ENCODE assay signal across 29 cellular contexts in the genomic region with DNA sequence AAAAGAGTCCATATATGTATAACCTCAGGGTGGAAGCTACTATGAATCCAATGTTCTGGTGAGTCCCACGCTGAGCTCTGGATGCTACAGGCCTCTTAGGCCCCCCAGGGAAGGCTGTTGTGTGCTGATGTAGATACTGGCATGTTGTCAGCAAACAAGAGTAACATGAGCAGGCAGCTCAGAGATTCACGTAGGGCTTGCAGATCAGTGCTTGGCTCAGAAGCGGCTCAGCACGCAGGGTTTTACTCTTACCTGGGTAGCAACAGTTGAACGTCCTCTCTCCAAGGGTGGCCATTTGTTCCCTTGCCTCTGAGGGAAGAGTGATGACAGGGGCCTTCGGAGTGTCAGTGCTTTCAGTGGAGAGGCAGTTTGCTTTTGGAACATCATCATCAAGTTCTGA.
"Had no signal": no experiment of that assay in that cellular context is flagged by ENCODE, and none has a peak within 500 bp of the region (broad histone marks: within the 10 kb centered on the region; RNA-seq: fewer than 3 reads in every experiment).

No MANE protein-coding gene starts in this region.

- FAIRE-seq: urothelium cell line had no signal

- H3K27me3 ChIP-seq: suprapubic skin, testis, thyroid gland, tibial artery, tibial nerve, transverse colon, upper lobe of left lung, upper lobe of right lung, uterus, vagina had no signal

- H3K27ac Mint-ChIP-seq: stimulated activated effector memory CD8-positive, alpha-beta T cell treated with anti-CD3 and anti-CD28 coated beads, Interleukin-12 subunit alpha, Interleukin-12 subunit beta, amount 100 ng/mL, for 72 hours; stimulated activated memory B cell treated with anti-CD40 and anti-IgM and Interleukin-4, amounts not matched to agents 10 μg/mL and 1 μg/mL and 100 μg/mL, for 72 hours; stimulated activated naive B cell treated with anti-CD40 and anti-IgM and Interleukin-4, amounts not matched to agents 10 μg/mL and 1 μg/mL and 100 μg/mL, for 72 hours; stimulated activated naive CD8-positive, alpha-beta T cell treated with anti-CD3 and anti-CD28 coated beads, Interleukin-15, amount 100 ng/mL, for 72 hours; stimulated activated naive CD8-positive, alpha-beta T cell treated with anti-CD3 and anti-CD28 coated beads, Interleukin-15, Interleukin-2, amounts not matched to agents 100 ng/mL and 50 ng/mL, for 24 hours; type B pancreatic cell had no signal

- H3K27ac ChIP-seq: stomach, suprapubic skin, testis, thoracic aorta, thyroid gland, tibial artery, tibial nerve, transverse colon, upper lobe of left lung, upper lobe of right lung, uterus, vagina had no signal

- H3K4me1 ChIP-seq: stomach, testis, tibial artery, tibial nerve, transverse colon, upper lobe of left lung, upper lobe of right lung, uterus, vagina had no signal

- H3K9me3 ChIP-seq: stomach, suprapubic skin, testis, thoracic aorta, thyroid gland, tibial artery, tibial nerve, transverse colon, upper lobe of left lung, upper lobe of right lung, uterus, vagina had no signal

- H3K4me3 ChIP-seq: stomach, suprapubic skin, testis, thoracic aorta, thyroid gland, tibial artery, tibial nerve, transverse colon, upper lobe of left lung, upper lobe of right lung, uterus, vagina had no signal

- H3K36me3 ChIP-seq: thoracic aorta, thyroid gland, transverse colon, upper lobe of right lung, uterus, vagina had no signal

- ATAC-seq: stimulated activated effector memory CD8-positive, alpha-beta T cell treated with anti-CD3 and anti-CD28 coated beads, Interleukin-12 subunit alpha, Interleukin-12 subunit beta, amount 100 ng/mL, for 72 hours; stimulated activated memory B cell treated with anti-CD40 and anti-IgM and Interleukin-4, amounts not matched to agents 10 μg/mL and 1 μg/mL and 100 μg/mL, for 72 hours; stimulated activated naive B cell treated with anti-CD40 and anti-IgM and Interleukin-4, amounts not matched to agents 10 μg/mL and 1 μg/mL and 100 μg/mL, for 72 hours; stimulated activated naive CD8-positive, alpha-beta T cell treated with anti-CD3 and anti-CD28 coated beads, Interleukin-15, amount 100 ng/mL, for 72 hours; stimulated activated naive CD8-positive, alpha-beta T cell treated with anti-CD3 and anti-CD28 coated beads, Interleukin-15, Interleukin-2, amounts not matched to agents 100 U/mL and 50 U/mL, for 24 hours; upper lobe of right lung had no signal

- DNase-seq: stimulated activated CD4-positive, alpha-beta T cell treated with anti-CD3 and anti-CD28 coated beads, Interleukin-2, amount 100 ng/mL, for 48 hours; stimulated activated CD4-positive, alpha-beta T cell treated with anti-CD3 and anti-CD28 coated beads, Interleukin-4, amount 100 ng/mL, for 1 hour; stimulated activated CD4-positive, alpha-beta T cell treated with anti-CD3 and anti-CD28 coated beads, Interleukin-4, amount 100 ng/mL, for 24 hours; stimulated activated CD4-positive, alpha-beta T cell treated with anti-CD3 and anti-CD28 coated beads, Interleukin-4, amount 100 ng/mL, for 4 hours; stimulated activated CD8-positive, alpha-beta memory T cell treated with anti-CD3 and anti-CD28 coated beads, Interleukin-4, amount 100 ng/mL, for 48 hours; stimulated activated naive B cell treated with anti-CD40 and anti-IgM and Interleukin-4, amounts not matched to agents 10 μg/mL and 1 μg/mL and 100 μg/mL, for 72 hours; stimulated activated naive CD4-positive, alpha-beta T cell; stimulated activated naive CD4-positive, alpha-beta T cell treated with Interleukin-2 at 50 U/mL for 16 hours; stimulated activated naive CD8-positive, alpha-beta T cell treated with anti-CD3 and anti-CD28 coated beads, Interleukin-15, amount 100 ng/mL, for 72 hours; stimulated activated naive CD8-positive, alpha-beta T cell treated with anti-CD3 and anti-CD28 coated beads, Interleukin-15, Interleukin-2, amounts not matched to agents 100 U/mL and 50 U/mL, for 24 hours; stomach; substantia nigra; testis; thyroid gland; tibial artery; transverse colon; trophoblast cell; upper lobe of left lung; upper lobe of right lung; uterus had no signal

- H3K4me1 Mint-ChIP-seq: stimulated activated memory B cell treated with anti-CD40 and anti-IgM and Interleukin-4, amounts not matched to agents 10 μg/mL and 1 μg/mL and 100 μg/mL, for 72 hours had no signal

- H3K9me3 Mint-ChIP-seq: stimulated activated effector memory CD8-positive, alpha-beta T cell treated with anti-CD3 and anti-CD28 coated beads, Interleukin-12 subunit alpha, Interleukin-12 subunit beta, amount 100 ng/mL, for 72 hours; stimulated activated memory B cell treated with anti-CD40 and anti-IgM and Interleukin-4, amounts not matched to agents 10 μg/mL and 1 μg/mL and 100 μg/mL, for 72 hours; stimulated activated naive B cell treated with anti-CD40 and anti-IgM and Interleukin-4, amounts not matched to agents 10 μg/mL and 1 μg/mL and 100 μg/mL, for 72 hours; stimulated activated naive CD8-positive, alpha-beta T cell treated with anti-CD3 and anti-CD28 coated beads, Interleukin-15, amount 100 ng/mL, for 72 hours; stimulated activated naive CD8-positive, alpha-beta T cell treated with anti-CD3 and anti-CD28 coated beads, Interleukin-15, Interleukin-2, amounts not matched to agents 100 ng/mL and 50 ng/mL, for 24 hours; type B pancreatic cell had no signal

- H3K36me3 Mint-ChIP-seq: stimulated activated effector memory CD8-positive, alpha-beta T cell treated with anti-CD3 and anti-CD28 coated beads, Interleukin-12 subunit alpha, Interleukin-12 subunit beta, amount 100 ng/mL, for 72 hours had no signal

- H3K4me3 Mint-ChIP-seq: stimulated activated effector memory CD8-positive, alpha-beta T cell treated with anti-CD3 and anti-CD28 coated beads, Interleukin-12 subunit alpha, Interleukin-12 subunit beta, amount 100 ng/mL, for 72 hours; stimulated activated memory B cell treated with anti-CD40 and anti-IgM and Interleukin-4, amounts not matched to agents 10 μg/mL and 1 μg/mL and 100 μg/mL, for 72 hours; stimulated activated naive B cell treated with anti-CD40 and anti-IgM and Interleukin-4, amounts not matched to agents 10 μg/mL and 1 μg/mL and 100 μg/mL, for 72 hours; stimulated activated naive CD8-positive, alpha-beta T cell treated with anti-CD3 and anti-CD28 coated beads, Interleukin-15, amount 100 ng/mL, for 72 hours; stimulated activated naive CD8-positive, alpha-beta T cell treated with anti-CD3 and anti-CD28 coated beads, Interleukin-15, Interleukin-2, amounts not matched to agents 100 ng/mL and 50 ng/mL, for 24 hours; type B pancreatic cell had no signal
